34 cellular contexts compared by ENCODE assay signal in the genomic region with DNA sequence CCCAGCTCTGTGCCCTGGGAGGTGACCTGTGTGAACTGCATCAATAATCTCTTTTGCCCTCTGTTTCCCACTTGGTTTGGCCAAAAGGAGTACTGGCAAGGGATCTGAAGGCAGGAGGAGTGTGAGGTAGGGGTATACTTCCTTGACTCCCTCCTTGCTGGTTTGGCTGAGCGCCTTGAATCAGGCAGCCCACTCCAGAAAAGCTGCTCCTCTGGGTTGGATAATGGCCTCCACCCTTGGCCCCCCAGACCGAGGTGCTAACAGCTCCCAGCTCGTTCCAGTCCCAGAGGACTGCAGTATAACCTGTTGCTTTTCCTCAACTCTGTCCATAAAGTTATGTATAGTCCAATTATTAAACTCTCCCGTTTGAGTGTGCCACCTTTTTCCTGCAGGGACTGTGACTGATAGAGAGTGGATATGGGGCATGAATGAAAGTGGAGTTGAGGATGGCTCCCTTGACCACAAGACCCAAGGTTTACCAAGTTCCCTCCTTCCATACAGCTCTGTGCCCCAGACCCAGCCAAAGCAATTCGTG.
"Had no signal": no experiment of that assay in that cellular context is flagged by ENCODE, and none has a peak within 500 bp of the region (broad histone marks: within the 10 kb centered on the region; RNA-seq: fewer than 3 reads in every experiment).

No MANE protein-coding gene starts in this region.

- H3K9me3 ChIP-seq: adrenal gland, body of pancreas, breast epithelium had no signal

- H3K27me3 ChIP-seq: body of pancreas had no signal

- FAIRE-seq: astrocyte, TTC549 had no signal

- H3K4me1 ChIP-seq: adrenal gland, breast epithelium had no signal

- ATAC-seq: activated CD8-positive, alpha-beta T cell treated with anti-CD3 and anti-CD28 coated beads for 36 hours; activated naive CD4-positive, alpha-beta T cell treated with anti-CD3 and anti-CD28 coated beads, Interleukin-2, amount 50 U/mL, for 72 hours; activated T-cell treated with anti-CD3 and anti-CD28 coated beads, Interleukin-2, amount 50 U/mL, for 4 hours; activated T-cell treated with anti-CD3 and anti-CD28 coated beads, Interleukin-2, amount 50 U/mL, for 72 hours; activated T-helper 17 cell treated with anti-CD3 and anti-CD28 coated beads, Interleukin-2, amount 50 U/mL, for 72 hours; body of pancreas had no signal

- H3K4me3 ChIP-seq: adrenal gland, body of pancreas, breast epithelium had no signal

- H3K36me3 ChIP-seq: adrenal gland, brain microvascular endothelial cell, breast epithelium had no signal

- DNase-seq: activated B cell treated with CpG ODN at 0.5 μM for 24 hours; activated CD4-positive, alpha-beta memory T cell treated with anti-CD3 and anti-CD28 coated beads for 36 hours; activated CD4-positive, alpha-beta T cell treated with anti-CD3 and anti-CD28 coated beads for 4 hours; activated CD4-positive, alpha-beta T cell treated with anti-CD3 and anti-CD28 coated beads, Interleukin-2, amount 10 ng/mL, durations not matched to agents 24 days and 14 days; activated CD4-positive, alpha-beta T cell treated with anti-CD3 and anti-CD28 coated beads, Interleukin-2, amount 50 U/mL, for 1 hour; activated CD4-positive, alpha-beta T cell treated with anti-CD3 and anti-CD28 coated beads, Interleukin-2, amount 50 U/mL, for 4 hours; activated CD4-positive, CD25-positive, alpha-beta regulatory T cell treated with anti-CD3 and anti-CD28 coated beads, Interleukin-2, amount 50 U/mL, for 72 hours; activated CD8-positive, alpha-beta memory T cell treated with anti-CD3 and anti-CD28 coated beads, Interleukin-2, amount 50 U/mL, for 4 hours; activated CD8-positive, alpha-beta T cell treated with anti-CD3 and anti-CD28 coated beads for 36 hours; activated effector memory CD4-positive, alpha-beta T cell treated with anti-CD3 and anti-CD28 coated beads, Interleukin-2, amount 50 U/mL, for 16 hours; activated gamma-delta T cell treated with Interleukin-2 at 50 U/mL for 16 hours; activated naive CD4-positive, alpha-beta T cell; activated naive CD4-positive, alpha-beta T cell treated with anti-CD3 and anti-CD28 coated beads for 36 hours; activated naive CD4-positive, alpha-beta T cell treated with anti-CD3 and anti-CD28 coated beads, Interleukin-2, amount 50 U/mL, for 16 hours; activated naive CD8-positive, alpha-beta T cell treated with anti-CD3 and anti-CD28 coated beads for 36 hours; activated T-cell treated with anti-CD3 and anti-CD28 coated beads for 4 hours; activated T-cell treated with anti-CD3 and anti-CD28 coated beads, Interleukin-2, amount 50 U/mL, for 1 hour; activated T-cell treated with anti-CD3 and anti-CD28 coated beads, Interleukin-2, amount 50 U/mL, for 4 hours; activated T-cell treated with anti-CD3 and anti-CD28 coated beads, Interleukin-2, amount 50 U/mL, for 72 hours; adrenal gland; amniotic stem cell; aorta; body of pancreas; brain microvascular endothelial cell; central memory CD4-positive, alpha-beta T cell; T-helper 1 cell; T-helper 2 cell; T-helper 9 cell had no signal

- H3K27ac ChIP-seq: adrenal gland, body of pancreas, brain microvascular endothelial cell, breast epithelium, VCaP had no signal
